ENCODE assay signal across 24 cellular contexts in genomic region chr5:42321800-42322199, GRCh38.
"Had no signal": no experiment of that assay in that cellular context is flagged by ENCODE, and none has a peak within 500 bp of the region (broad histone marks: within the 10 kb centered on the region; RNA-seq: fewer than 3 reads in every experiment).

No MANE protein-coding gene starts in this region.

- H3K4me2 ChIP-seq: SK-N-SH had no signal

- H3K36me3 ChIP-seq: Peyer's patch, SJCRH30 had no signal

- H3K4me1 ChIP-seq: Peyer's patch, SJCRH30 had no signal

- DNase-seq: activated B cell treated with CpG ODN at 0.5 μM for 24 hours; activated CD4-positive, alpha-beta T cell treated with anti-CD3 and anti-CD28 coated beads for 1 hour; activated CD4-positive, alpha-beta T cell treated with anti-CD3 and anti-CD28 coated beads, Interleukin-2, amount 10 ng/mL, durations not matched to agents 24 days and 14 days; activated CD4-positive, alpha-beta T cell treated with anti-CD3 and anti-CD28 coated beads, Interleukin-2, amount 50 U/mL, for 48 hours; activated CD8-positive, alpha-beta memory T cell treated with anti-CD3 and anti-CD28 coated beads, Interleukin-2, amount 10 ng/mL, durations not matched to agents 7 days and 5 days; activated gamma-delta T cell; activated naive CD4-positive, alpha-beta T cell treated with anti-CD3 and anti-CD28 coated beads for 36 hours; activated T-cell treated with anti-CD3 and anti-CD28 coated beads, Interleukin-2, amount 50 U/mL, for 24 hours; cerebellar nuclear complex; Karpas-422; MM.1S; NCI-H1105; NCI-H1436 treated with DMSO at 0.1 percent for 48 hours; NCI-H187; NCI-H2081; NCI-H510A treated with DMSO at 0.1 percent for 48 hours; NCI-H69; NK-92 treated with Interleukin-12 subunit alpha and Interleukin-12 subunit beta, amount 100 ng/mL, for 24 hours; Peyer's patch; Right ventricle myocardium superior; SJCRH30; SK-N-SH; T-helper 1 cell had no signal

- H3K27me3 ChIP-seq: Peyer's patch, SJCRH30 had no signal

- H3K9ac ChIP-seq: SK-N-SH had no signal

- H3K9me3 ChIP-seq: SK-N-SH had no signal

- H3K27ac ChIP-seq: Peyer's patch, RWPE1, SJCRH30 had no signal

- H3K4me3 ChIP-seq: Peyer's patch, SJCRH30 had no signal
